ENCODE assay signal across 1 cellular context in the genomic region with DNA sequence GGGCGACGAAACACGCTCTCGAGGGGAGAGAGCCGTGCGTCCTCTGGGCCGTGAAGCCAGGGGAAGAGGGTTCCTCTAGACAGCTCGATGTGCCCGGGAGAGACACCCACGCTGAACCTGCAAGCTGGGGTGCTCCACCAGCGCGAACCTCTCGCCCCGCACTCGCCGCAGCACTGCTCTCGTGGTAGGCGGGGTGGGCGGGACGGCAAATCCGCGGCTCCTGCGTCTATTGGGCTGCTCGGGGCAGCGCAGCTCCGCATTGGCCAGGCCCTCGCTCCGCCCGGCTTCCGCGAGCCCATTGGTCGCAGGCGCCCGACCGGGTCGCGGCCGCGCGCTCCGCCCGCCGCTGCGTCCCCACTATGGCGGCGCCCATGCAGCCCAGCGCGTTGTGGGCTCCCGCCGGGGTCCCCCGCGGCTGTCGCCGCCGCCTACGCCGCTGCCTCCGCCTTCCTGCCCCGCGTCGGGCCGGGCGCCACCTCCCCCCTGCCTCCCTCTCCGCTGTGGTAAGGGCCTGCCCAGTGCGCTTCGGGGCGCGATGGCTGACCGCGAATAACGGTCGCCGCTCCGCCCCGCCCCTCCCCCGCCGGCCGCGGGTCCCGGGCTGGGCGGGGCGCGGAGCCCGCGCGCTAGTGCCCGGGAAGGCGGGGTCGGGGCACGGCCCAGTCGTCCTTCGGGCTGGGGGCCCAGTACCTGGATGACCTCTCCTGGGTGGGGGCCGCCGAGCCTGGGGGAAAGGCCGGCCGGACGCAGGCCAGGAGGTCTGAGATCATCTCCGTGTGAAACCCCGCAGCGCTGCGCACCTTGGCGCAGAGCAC.
TF ChIP-seq lines count a peak whose summit lies in the region.

A gene with protein sequence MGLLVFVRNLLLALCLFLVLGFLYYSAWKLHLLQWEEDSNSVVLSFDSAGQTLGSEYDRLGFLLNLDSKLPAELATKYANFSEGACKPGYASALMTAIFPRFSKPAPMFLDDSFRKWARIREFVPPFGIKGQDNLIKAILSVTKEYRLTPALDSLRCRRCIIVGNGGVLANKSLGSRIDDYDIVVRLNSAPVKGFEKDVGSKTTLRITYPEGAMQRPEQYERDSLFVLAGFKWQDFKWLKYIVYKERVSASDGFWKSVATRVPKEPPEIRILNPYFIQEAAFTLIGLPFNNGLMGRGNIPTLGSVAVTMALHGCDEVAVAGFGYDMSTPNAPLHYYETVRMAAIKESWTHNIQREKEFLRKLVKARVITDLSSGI (plus strand): TSS at position 346 of the 815 bp plus-strand sequence. CDS start 28,727 bp downstream, outside the sequence.

TF ChIP-seq in SK-N-SH, 30 proteins besides CTCF, POLR2A, EP300 and RAD21 (continued from another document):
- TF ChIP-seq, protein P1, sequence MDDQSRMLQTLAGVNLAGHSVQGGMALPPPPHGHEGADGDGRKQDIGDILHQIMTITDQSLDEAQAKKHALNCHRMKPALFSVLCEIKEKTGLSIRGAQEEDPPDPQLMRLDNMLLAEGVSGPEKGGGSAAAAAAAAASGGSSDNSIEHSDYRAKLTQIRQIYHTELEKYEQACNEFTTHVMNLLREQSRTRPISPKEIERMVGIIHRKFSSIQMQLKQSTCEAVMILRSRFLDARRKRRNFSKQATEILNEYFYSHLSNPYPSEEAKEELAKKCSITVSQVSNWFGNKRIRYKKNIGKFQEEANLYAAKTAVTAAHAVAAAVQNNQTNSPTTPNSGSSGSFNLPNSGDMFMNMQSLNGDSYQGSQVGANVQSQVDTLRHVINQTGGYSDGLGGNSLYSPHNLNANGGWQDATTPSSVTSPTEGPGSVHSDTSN (IDR thresholded peaks at IDR 0.05) = 0 out of 2 replicates have a peak, but pooled peaks have one; percentile 8
- TF ChIP-seq POLR2AphosphoS5 (IDR thresholded peaks at IDR 0.05; ENCODE audit: low read depth, low read length) (peak; percentile 96), YY1 (IDR thresholded peaks at IDR 0.05; ENCODE audit: low read depth) (peak; percentile 89), GABPA (IDR thresholded peaks at IDR 0.05; ENCODE audit: low read depth) (no peak), RFX5 (IDR thresholded peaks at IDR 0.05; ENCODE audit: low read length) (peak; percentile 67), SIN3A (IDR thresholded peaks at IDR 0.05; ENCODE audit: borderline replicate concordance, low read depth, low read length) (peak; percentile 41; the same call in 1 of the 2 replicates), NFIC (IDR thresholded peaks at IDR 0.05; ENCODE audit: borderline replicate concordance) (no peak), ELF1 (IDR thresholded peaks at IDR 0.05) (no peak), CHD2 (IDR thresholded peaks at IDR 0.05; ENCODE audit: low read length, partially characterized antibody) (peak; percentile 40), RXRA (IDR thresholded peaks at IDR 0.05; ENCODE audit: borderline replicate concordance, low read depth) (no peak; the same call in 1 of the 2 replicates), FOXJ3 (CRISPR knock-in tag; IDR thresholded peaks at IDR 0.05) (no peak), GATA2 (CRISPR knock-in tag; IDR thresholded peaks at IDR 0.05) (no peak), MEF2A (IDR thresholded peaks at IDR 0.05; ENCODE audit: borderline replicate concordance, low read depth) (no peak), NRF1 (IDR thresholded peaks at IDR 0.05; ENCODE audit: low read depth, low read length) (peak; percentile 43), JUND (IDR thresholded peaks at IDR 0.05) (no peak), FOSL2 (IDR thresholded peaks at IDR 0.05; ENCODE audit: borderline replicate concordance, low read depth) (no peak), RCOR1 (IDR thresholded peaks at IDR 0.05; ENCODE audit: low read length) (no peak), MXI1 (IDR thresholded peaks at IDR 0.05; ENCODE audit: low read depth, low read length) (peak; percentile 82; the same call in 1 of the 2 replicates), SMC3 (IDR thresholded peaks at IDR 0.05; ENCODE audit: low read depth, low read length) (no peak), TAF1 (IDR thresholded peaks at IDR 0.05; ENCODE audit: borderline replicate concordance, low read depth, low read length) (peak; percentile 77; the same call in 1 of the 2 replicates), TEAD4 (IDR thresholded peaks at IDR 0.05; ENCODE audit: borderline replicate concordance, insufficient read depth) (no peak)
- TF ChIP-seq, protein P2, sequence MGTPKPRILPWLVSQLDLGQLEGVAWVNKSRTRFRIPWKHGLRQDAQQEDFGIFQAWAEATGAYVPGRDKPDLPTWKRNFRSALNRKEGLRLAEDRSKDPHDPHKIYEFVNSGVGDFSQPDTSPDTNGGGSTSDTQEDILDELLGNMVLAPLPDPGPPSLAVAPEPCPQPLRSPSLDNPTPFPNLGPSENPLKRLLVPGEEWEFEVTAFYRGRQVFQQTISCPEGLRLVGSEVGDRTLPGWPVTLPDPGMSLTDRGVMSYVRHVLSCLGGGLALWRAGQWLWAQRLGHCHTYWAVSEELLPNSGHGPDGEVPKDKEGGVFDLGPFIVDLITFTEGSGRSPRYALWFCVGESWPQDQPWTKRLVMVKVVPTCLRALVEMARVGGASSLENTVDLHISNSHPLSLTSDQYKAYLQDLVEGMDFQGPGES (IDR thresholded peaks at IDR 0.05; ENCODE audit: low read depth, low read length) = peak; percentile 56; the same call in 1 of the 2 replicates
- TF ChIP-seq, protein P3, sequence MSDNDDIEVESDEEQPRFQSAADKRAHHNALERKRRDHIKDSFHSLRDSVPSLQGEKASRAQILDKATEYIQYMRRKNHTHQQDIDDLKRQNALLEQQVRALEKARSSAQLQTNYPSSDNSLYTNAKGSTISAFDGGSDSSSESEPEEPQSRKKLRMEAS (IDR thresholded peaks at IDR 0.05; ENCODE audit: low read depth) = peak; percentile 91; the same call in 1 of the 2 replicates
- TF ChIP-seq, protein P4, sequence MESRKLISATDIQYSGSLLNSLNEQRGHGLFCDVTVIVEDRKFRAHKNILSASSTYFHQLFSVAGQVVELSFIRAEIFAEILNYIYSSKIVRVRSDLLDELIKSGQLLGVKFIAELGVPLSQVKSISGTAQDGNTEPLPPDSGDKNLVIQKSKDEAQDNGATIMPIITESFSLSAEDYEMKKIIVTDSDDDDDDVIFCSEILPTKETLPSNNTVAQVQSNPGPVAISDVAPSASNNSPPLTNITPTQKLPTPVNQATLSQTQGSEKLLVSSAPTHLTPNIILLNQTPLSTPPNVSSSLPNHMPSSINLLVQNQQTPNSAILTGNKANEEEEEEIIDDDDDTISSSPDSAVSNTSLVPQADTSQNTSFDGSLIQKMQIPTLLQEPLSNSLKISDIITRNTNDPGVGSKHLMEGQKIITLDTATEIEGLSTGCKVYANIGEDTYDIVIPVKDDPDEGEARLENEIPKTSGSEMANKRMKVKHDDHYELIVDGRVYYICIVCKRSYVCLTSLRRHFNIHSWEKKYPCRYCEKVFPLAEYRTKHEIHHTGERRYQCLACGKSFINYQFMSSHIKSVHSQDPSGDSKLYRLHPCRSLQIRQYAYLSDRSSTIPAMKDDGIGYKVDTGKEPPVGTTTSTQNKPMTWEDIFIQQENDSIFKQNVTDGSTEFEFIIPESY (IDR thresholded peaks at IDR 0.05; ENCODE audit: borderline replicate concordance, low read depth) = no peak; the same call in 1 of the 2 replicates
